In the genomic region with DNA sequence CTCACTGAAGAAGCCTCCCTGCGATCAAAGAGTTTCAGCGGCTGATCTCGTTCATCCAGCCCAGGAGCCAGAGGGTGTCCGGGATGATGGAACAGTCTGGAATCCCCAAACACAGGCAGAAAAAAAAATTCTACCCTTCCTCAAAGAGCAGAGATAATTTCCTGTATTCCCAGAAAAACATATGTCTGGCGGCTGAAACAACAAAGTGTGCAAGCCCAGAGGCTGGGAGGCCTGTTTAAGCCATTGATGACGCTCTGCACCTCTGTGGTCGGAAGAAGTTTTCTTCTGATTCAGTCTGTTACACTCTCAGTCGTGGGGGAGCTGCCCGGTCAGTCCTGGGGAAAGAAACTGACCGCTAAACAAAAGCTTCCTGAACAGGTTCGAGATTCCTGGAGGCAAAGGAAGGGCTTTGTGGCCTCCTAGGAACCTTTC, we compare ENCODE assay signal across 11 cellular contexts. TPM values are rescaled to one million over a fixed set of nuclear protein-coding genes. Genes with fewer than 3 reads are reported as not detected.
DNase-seq lines count a peak whose midpoint lies in the region; TF ChIP-seq lines count a peak whose summit lies in the region.
"Had no signal": no experiment of that assay in that cellular context is flagged by ENCODE, and none has a peak within 500 bp of the region (broad histone marks: within the 10 kb centered on the region; RNA-seq: fewer than 3 reads in every experiment).

No MANE protein-coding gene starts in this region.

- no peak overlapping the region for H2BK15ac ChIP-seq in mesendoderm (replicated peaks; ENCODE audit: low read depth)

- TF ChIP-seq CTCF in type B pancreatic cell (conservative IDR thresholded peaks at IDR 0.05) (no peak), GM10266 (IDR thresholded peaks at IDR 0.05; ENCODE audit: control insufficient read depth, insufficient read depth, low read depth, missing control alignments) (no peak)

- H3K4me3 ChIP-seq in Karpas-422 (ENCODE audit: low read length) (no peak overlapping the region), mesendoderm (ENCODE audit: low read length) (no peak overlapping the region)
- H3K4me3 ChIP-seq: GM23338 had no signal

- no peak overlapping the region for H2AFZ ChIP-seq in Karpas-422 (ENCODE audit: low read length)
- H2AFZ ChIP-seq: GM23338 had no signal

- H2BK120ac ChIP-seq in mesendoderm (ENCODE audit: low read depth, low read length) = no peak overlapping the region

- H3K27ac ChIP-seq in Karpas-422 (ENCODE audit: low read length) (peak overlapping the region; percentile 54; the same call in 1 of the 2 replicates), mesendoderm (ENCODE audit: low read depth, low read length) (no peak overlapping the region)

- peaks cover 6% of the 10 kb centered on the region for H3K27me3 Mint-ChIP-seq in type B pancreatic cell

- H3K36me3 Mint-ChIP-seq in type B pancreatic cell = no peaks in the 10 kb centered on the region

- H3K4me1 ChIP-seq in Karpas-422 (ENCODE audit: low read length) (peaks cover 49% of the 10 kb centered on the region), mesendoderm (ENCODE audit: control insufficient read depth, low read depth, low read length) (no peaks in the 10 kb centered on the region)

- no peaks in the 10 kb centered on the region for H3K79me1 ChIP-seq in mesendoderm (ENCODE audit: low read length)

- H3K9me3 ChIP-seq in Karpas-422 (ENCODE audit: low read length) = no peaks in the 10 kb centered on the region

- H3K4me1 Mint-ChIP-seq in type B pancreatic cell (ENCODE audit: unreplicated experiment) = peaks cover 15% of the 10 kb centered on the region

- no peak overlapping the region for H4K5ac ChIP-seq in mesendoderm (ENCODE audit: low read length)

- no peak overlapping the region for H3K23ac ChIP-seq in mesendoderm (ENCODE audit: low read length)

- H3K4ac ChIP-seq in mesendoderm (ENCODE audit: low read depth, low read length) = no peak overlapping the region

- peaks cover 80% of the 10 kb centered on the region for H3K79me2 ChIP-seq in Karpas-422 (ENCODE audit: low read length)
- no peaks in the 10 kb centered on the region for H3K79me2 ChIP-seq in mesendoderm (ENCODE audit: control insufficient read depth, insufficient read depth, low read length)

- H4K8ac ChIP-seq in mesendoderm (ENCODE audit: low read depth, low read length) = no peak overlapping the region

- H3K9me3 Mint-ChIP-seq in type B pancreatic cell = no peaks in the 10 kb centered on the region
- H3K9me3 Mint-ChIP-seq: GM23338 had no signal

- peak overlapping the region; percentile 12 for H3K4me3 Mint-ChIP-seq in type B pancreatic cell
- H3K4me3 Mint-ChIP-seq: GM23338 had no signal

- DNase-seq in Karpas-422 (no peak), dedifferentiated amniotic fluid mesenchymal stem cell (ENCODE audit: extremely low spot score) (peak; percentile 70), mesendoderm (no peak), type B pancreatic cell (ENCODE audit: extremely low spot score, unreplicated experiment) (no peak), NCI-H510A (lab: John Stamatoyannopoulos, UW) (no peak), ureter (ENCODE audit: low spot score) (no peak), GM10266 (ENCODE audit: extremely low spot score) (no peak)
- DNase-seq: activated naive CD4-positive, alpha-beta T cell treated with anti-CD3 and anti-CD28 coated beads, Interleukin-2, amount 50 U/mL, for 16 hours had no signal

- peaks cover 41% of the 10 kb centered on the region; the same call in 1 of the 2 replicates for H4K20me1 ChIP-seq in Karpas-422 (ENCODE audit: insufficient read depth, low read depth, low read length)

- H3K4me2 ChIP-seq in Karpas-422 (ENCODE audit: low read depth, low read length, poor library complexity, severe bottlenecking) (no peak overlapping the region), mesendoderm (ENCODE audit: low read length) (no peak overlapping the region)
- H3K4me2 ChIP-seq: GM23338 had no signal

- no CpG with 5 or more reads among the region's 11 CpGs for WGBS in mesendoderm (ENCODE audit: extremely low coverage, insufficient coverage, low lambda C conversion rate)

- H2AK5ac ChIP-seq in mesendoderm (ENCODE audit: low read length) = no peak overlapping the region

- peak overlapping the region; percentile 57 for H3K27ac Mint-ChIP-seq in type B pancreatic cell
- H3K27ac Mint-ChIP-seq: GM23338 had no signal

- H3K9me2 ChIP-seq in Karpas-422 (replicated peaks; ENCODE audit: insufficient read depth, low read length) = no peaks in the 10 kb centered on the region

- H3K18ac ChIP-seq in mesendoderm (ENCODE audit: low read length) = no peak overlapping the region

- H2BK5ac ChIP-seq in mesendoderm (ENCODE audit: low read length) = no peak overlapping the region

- peaks cover 32% of the 10 kb centered on the region; the same call in 1 of the 2 replicates for H3K36me3 ChIP-seq in Karpas-422 (ENCODE audit: insufficient read depth, low read length)
- H3K36me3 ChIP-seq in mesendoderm (ENCODE audit: control insufficient read depth, insufficient read depth, low read length) = no peaks in the 10 kb centered on the region

- no peaks in the 10 kb centered on the region for H3K27me3 ChIP-seq in Karpas-422 (ENCODE audit: low read length)
- no peaks in the 10 kb centered on the region for H3K27me3 ChIP-seq in mesendoderm (ENCODE audit: insufficient read depth, low read length, poor library complexity)

- peak overlapping the region; percentile 49 for H3K56ac ChIP-seq in mesendoderm (ENCODE audit: low read length)

- H3K9ac ChIP-seq in Karpas-422 (ENCODE audit: low read length) (no peak overlapping the region), mesendoderm (ENCODE audit: low read length) (no peak overlapping the region)

RNA-seq across cellular contexts. Expression of a gene that starts 37.0 kb away (rescaled TPM):
- total RNA-seq in Karpas-422 (2014; rRNA removed; shearing (Covaris generic); ENCODE audit: low replicate concordance) = 72.3 and 117 TPM in 2 replicates
- polyA plus RNA-seq in mesendoderm (2013, experiment 1 of 2) = 0.11 TPM
- polyA plus RNA-seq in mesendoderm (2013, experiment 2 of 2) = 0.22 TPM
- total RNA-seq in type B pancreatic cell (ENCODE audit: low replicate concordance) (4.6 and 6.2 TPM in 2 replicates), ureter (29.4 TPM)

RNA-seq across cellular contexts. Expression of a gene that starts 48.8 kb away (rescaled TPM):
- not detected in 2 replicates for total RNA-seq in Karpas-422 (2014; rRNA removed; shearing (Covaris generic); ENCODE audit: low replicate concordance)
- polyA plus RNA-seq in mesendoderm (2013, experiment 1 of 2) = 0.13 TPM
- 0.10 TPM for polyA plus RNA-seq in mesendoderm (2013, experiment 2 of 2)
- total RNA-seq in type B pancreatic cell (ENCODE audit: low replicate concordance) (3.5 and 56.6 TPM in 2 replicates), ureter (not detected)
- total RNA-seq: GM23338; NCI-H460; T-helper 2 cell treated with Interferon-gamma antibody and Interleukin-4, amounts not matched to agents 100 ng/mL and 5 ng/mL, for 36 hours had no signal
- polyA plus RNA-seq: GM23338 had no signal
